Comparison of ENCODE assay signal across 8 cellular contexts in genomic region chr7:41940760-41941343, GRCh38.
DNase-seq lines count a peak whose midpoint lies in the region; ATAC-seq, FAIRE-seq and TF ChIP-seq lines count a peak whose summit lies in the region.

No MANE protein-coding gene starts in this region.

- ATAC-seq in GM21619 (IDR thresholded peaks at IDR 0.05; ENCODE audit: unreplicated experiment): peak; percentile 83

- H3K4me2 ChIP-seq in parathyroid adenoma (ENCODE audit: low read length): no peak overlapping the region

- no peak overlapping the region for H3K9ac ChIP-seq in parathyroid adenoma

- H3K27me3 ChIP-seq in Peyer's patch (no peaks in the 10 kb centered on the region), parathyroid adenoma (ENCODE audit: control insufficient read depth, insufficient read depth, low read length) (no peaks in the 10 kb centered on the region)

- H3K4me1 ChIP-seq in Peyer's patch (peaks cover 0 to 22% (median 1%) of the 10 kb centered on the region in 4 donors), parathyroid adenoma (peaks cover 12% of the 10 kb centered on the region)

- H3K79me2 ChIP-seq in parathyroid adenoma: no peaks in the 10 kb centered on the region

- TF ChIP-seq CTCF in Peyer's patch (IDR thresholded peaks at IDR 0.05) (peak; percentile 58 to 87 (median 84)), parathyroid adenoma (IDR thresholded peaks at IDR 0.05) (peak; percentile 90)

- no peak overlapping the region for H3K27ac ChIP-seq in Peyer's patch
- H3K27ac ChIP-seq in parathyroid adenoma: no peak overlapping the region

- H3K4me3 ChIP-seq in Peyer's patch (no peak overlapping the region), parathyroid adenoma (ENCODE audit: low read depth, low read length) (no peak overlapping the region)

- peak; percentile 61 for DNase-seq in HuH-7 (ENCODE audit: low spot score)
- peak in 2 of 3 donors; percentile 47 to 85 for DNase-seq in Peyer's patch
- DNase-seq in activated T-helper 9 cell treated with anti-CD3 and anti-CD28 coated beads, Interleukin-2, amount 50 U/mL, for 16 hours (ENCODE audit: low read depth): peak; percentile 16
- DNase-seq in germinal center (ENCODE audit: low spot score): peak; percentile 72
- no peak for DNase-seq in cortex of kidney (lab: John Stamatoyannopoulos, UW)

- peak; percentile 34 for FAIRE-seq in G401.6 (lab: Jason Lieb, UNC)

- H2AFZ ChIP-seq in parathyroid adenoma: no peak overlapping the region

- H3K9me3 ChIP-seq in Peyer's patch: no peaks in the 10 kb centered on the region
- no peaks in the 10 kb centered on the region for H3K9me3 ChIP-seq in parathyroid adenoma (ENCODE audit: control insufficient read depth, low read length)

- TF ChIP-seq POLR2A in Peyer's patch (IDR thresholded peaks at IDR 0.05): no peak

- H3K36me3 ChIP-seq in Peyer's patch (no peaks in the 10 kb centered on the region), parathyroid adenoma (ENCODE audit: control insufficient read depth, insufficient read depth, low read length) (no peaks in the 10 kb centered on the region)
